33 cellular contexts compared by ENCODE assay signal in the genomic region with DNA sequence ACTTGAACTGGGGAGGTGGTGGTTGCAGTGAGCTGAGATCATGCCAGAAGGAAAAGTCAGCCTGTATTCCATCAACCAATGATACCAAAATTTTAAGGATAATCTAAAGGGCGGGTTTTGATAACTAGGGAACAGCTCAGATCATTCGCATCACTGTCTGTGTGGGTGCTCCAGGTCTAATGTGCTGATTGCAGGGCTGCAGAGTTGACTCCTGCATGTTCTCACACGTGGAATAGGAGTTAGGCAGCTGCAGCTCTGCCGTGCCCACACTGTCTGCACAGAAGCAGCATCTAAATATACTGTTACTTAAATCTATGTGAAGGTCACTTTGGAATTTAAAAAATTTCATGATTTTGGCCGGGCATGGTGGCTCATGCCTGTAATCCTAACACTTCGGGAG.
"Had no signal": no experiment of that assay in that cellular context is flagged by ENCODE, and none has a peak within 500 bp of the region (broad histone marks: within the 10 kb centered on the region; RNA-seq: fewer than 3 reads in every experiment).

No MANE protein-coding gene starts in this region.

- DNase-seq: Karpas-422, Kasumi-1, MG63, MM.1S, MV-4-11, NCI-H1048, NCI-H1092, NCI-H1092 treated with DMSO at 0.1 percent for 48 hours, NCI-H1105, NCI-H1105 treated with DMSO at 0.1 percent for 48 hours, NCI-H1417, NCI-H1417 treated with DMSO at 0.1 percent for 48 hours, NCI-H1436, NCI-H1436 treated with DMSO at 0.1 percent for 48 hours, NCI-H146, NCI-H1694, NCI-H1694 treated with DMSO at 0.1 percent for 48 hours, NCI-H187, NCI-H187 treated with DMSO at 0.1 percent for 48 hours, NCI-H1930, NCI-H2029, NCI-H2029 treated with DMSO at 0.1 percent for 48 hours, NCI-H2081, NCI-H2081 treated with DMSO at 0.1 percent for 48 hours, NCI-H2107, NCI-H2171, NCI-H2171 treated with DMSO at 0.1 percent for 48 hours, NCI-H2227 treated with DMSO at 0.1 percent for 48 hours, NCI-H226, NCI-H345, NCI-H446, NCI-H446 treated with DMSO at 0.1 percent for 48 hours, NCI-H510A had no signal
